Comparison of ENCODE assay signal across 11 cellular contexts in genomic region chr18:63106727-63107126, GRCh38.
A peak's percentile ranks its signal among the peaks of the same experiment; 100 is the strongest.
DNase-seq lines count a peak whose midpoint lies in the region; ATAC-seq and TF ChIP-seq lines count a peak whose summit lies in the region.
"Had no signal": no experiment of that assay in that cellular context is flagged by ENCODE, and none has a peak within 500 bp of the region (broad histone marks: within the 10 kb centered on the region; RNA-seq: fewer than 3 reads in every experiment).

No MANE protein-coding gene starts in this region.

- H3K4me1 Mint-ChIP-seq in activated naive CD4-positive, alpha-beta T cell treated with anti-CD3 and anti-CD28 coated beads, Interleukin-2, amount 10 ng/mL, durations not matched to agents 7 days and 5 days: peaks cover 51% of the 10 kb centered on the region
- peaks cover 30% of the 10 kb centered on the region for H3K4me1 Mint-ChIP-seq in stimulated activated naive CD8-positive, alpha-beta T cell treated with anti-CD3 and anti-CD28 coated beads, Interleukin-15, amount 100 ng/mL, for 72 hours
- H3K4me1 Mint-ChIP-seq in GM23338: peaks cover 13% of the 10 kb centered on the region; the same call in 2 of the 3 replicates

- peak overlapping the region; percentile 79 for H3K27ac Mint-ChIP-seq in activated naive CD4-positive, alpha-beta T cell treated with anti-CD3 and anti-CD28 coated beads, Interleukin-2, amount 10 ng/mL, durations not matched to agents 7 days and 5 days
- H3K27ac Mint-ChIP-seq in stimulated activated naive CD8-positive, alpha-beta T cell treated with anti-CD3 and anti-CD28 coated beads, Interleukin-15, amount 100 ng/mL, for 72 hours: peak overlapping the region in 1 of 2 donors; percentile 10
- no peak overlapping the region for H3K27ac Mint-ChIP-seq in GM23338

- peaks cover 18% of the 10 kb centered on the region for H3K36me3 Mint-ChIP-seq in activated naive CD4-positive, alpha-beta T cell treated with anti-CD3 and anti-CD28 coated beads, Interleukin-2, amount 10 ng/mL, durations not matched to agents 7 days and 5 days
- peaks cover 4% of the 10 kb centered on the region; the same call in 2 of the 3 replicates for H3K36me3 Mint-ChIP-seq in GM23338 (ENCODE audit: low read depth)

- H3K27me3 Mint-ChIP-seq in activated naive CD4-positive, alpha-beta T cell treated with anti-CD3 and anti-CD28 coated beads, Interleukin-2, amount 10 ng/mL, durations not matched to agents 7 days and 5 days: peaks cover 18% of the 10 kb centered on the region
- H3K27me3 Mint-ChIP-seq in stimulated activated naive CD8-positive, alpha-beta T cell treated with anti-CD3 and anti-CD28 coated beads, Interleukin-15, amount 100 ng/mL, for 72 hours: no peaks in the 10 kb centered on the region
- peaks cover 2% of the 10 kb centered on the region for H3K27me3 Mint-ChIP-seq in GM23338 (ENCODE audit: insufficient read depth, low read depth, poor library complexity)

- peak overlapping the region; percentile 56 for H3K4me3 Mint-ChIP-seq in activated naive CD4-positive, alpha-beta T cell treated with anti-CD3 and anti-CD28 coated beads, Interleukin-2, amount 10 ng/mL, durations not matched to agents 7 days and 5 days
- H3K4me3 Mint-ChIP-seq in stimulated activated naive CD8-positive, alpha-beta T cell treated with anti-CD3 and anti-CD28 coated beads, Interleukin-15, amount 100 ng/mL, for 72 hours: peak overlapping the region in 1 of 2 donors; percentile 56
- H3K4me3 Mint-ChIP-seq in GM23338: no peak overlapping the region

- no peak overlapping the region for H3K27ac ChIP-seq in GM23338 (ENCODE audit: low read depth)
- H3K27ac ChIP-seq: SJCRH30 had no signal

- H3K9me3 Mint-ChIP-seq in activated naive CD4-positive, alpha-beta T cell treated with anti-CD3 and anti-CD28 coated beads, Interleukin-2, amount 10 ng/mL, durations not matched to agents 7 days and 5 days: peaks cover 15% of the 10 kb centered on the region
- peaks cover 11 to 20% of the 10 kb centered on the region in 2 donors for H3K9me3 Mint-ChIP-seq in stimulated activated naive CD8-positive, alpha-beta T cell treated with anti-CD3 and anti-CD28 coated beads, Interleukin-15, amount 100 ng/mL, for 72 hours
- H3K9me3 Mint-ChIP-seq in GM23338: peaks cover 6% of the 10 kb centered on the region; the same call in 2 of the 3 replicates

- H2AFZ ChIP-seq in GM23338: no peak overlapping the region

- DNase-seq in activated naive CD4-positive, alpha-beta T cell treated with anti-CD3 and anti-CD28 coated beads, Interleukin-2, amount 10 ng/mL, durations not matched to agents 7 days and 5 days: no peak
- DNase-seq in activated naive CD4-positive, alpha-beta T cell treated with anti-CD3 and anti-CD28 coated beads, Interleukin-2, amount 50 U/mL, for 16 hours: no peak
- no peak for DNase-seq in stimulated activated naive CD8-positive, alpha-beta T cell treated with anti-CD3 and anti-CD28 coated beads, Interleukin-15, amount 100 ng/mL, for 72 hours
- no peak for DNase-seq in GM23338 (ENCODE audit: low spot score)
- DNase-seq in RPMI8226: no peak
- no peak for DNase-seq in stimulated activated CD4-positive, alpha-beta T cell treated with anti-CD3 and anti-CD28 coated beads, Interleukin-1b, Interleukin-23, amount 100 ng/mL, for 48 hours
- DNase-seq: NCI-H1048, nucleus accumbens, SJCRH30 had no signal

- 0 out of 2 replicates have a peak, but pooled peaks cover 7% of the 10 kb centered on the region for H3K9me2 ChIP-seq in GM23338 (ENCODE audit: insufficient read depth)

- H3K79me2 ChIP-seq in GM23338 (replicated peaks; ENCODE audit: insufficient read depth): no peaks in the 10 kb centered on the region

- no peaks in the 10 kb centered on the region for H3K27me3 ChIP-seq in GM23338 (ENCODE audit: insufficient read depth)
- H3K27me3 ChIP-seq: SJCRH30 had no signal

- no peak overlapping the region for H3K4me3 ChIP-seq in GM23338
- H3K4me3 ChIP-seq: SJCRH30 had no signal

- H3K4me1 ChIP-seq in GM23338 (ENCODE audit: insufficient read depth): no peaks in the 10 kb centered on the region
- H3K4me1 ChIP-seq: SJCRH30 had no signal

- CTCF ChIA-PET in activated naive CD4-positive, alpha-beta T cell treated with anti-CD3 and anti-CD28 coated beads, Interleukin-2, amount 10 ng/mL, durations not matched to agents 7 days and 5 days (lab: Charles Lee): interaction anchor here (0.7 kb wide), 1 partner anchor 212 kb away, joined by 3 read pairs; no protein-coding TSS in a partner anchor

- no peaks in the 10 kb centered on the region for H3K36me3 ChIP-seq in GM23338 (ENCODE audit: insufficient read depth)
- H3K36me3 ChIP-seq: SJCRH30 had no signal

- no peaks in the 10 kb centered on the region for H3F3A ChIP-seq in GM23338 (replicated peaks; ENCODE audit: low read depth)

- no peak overlapping the region for H3K4me2 ChIP-seq in GM23338

- H4K20me1 ChIP-seq in GM23338 (replicated peaks; ENCODE audit: insufficient read depth): no peaks in the 10 kb centered on the region

- ATAC-seq in HG02623 (IDR thresholded peaks at IDR 0.05; ENCODE audit: unreplicated experiment) (peak; percentile 22), HG03565 (IDR thresholded peaks at IDR 0.05; ENCODE audit: unreplicated experiment) (peak; percentile 27), GM23338 (no peak)
- peak; percentile 41 for ATAC-seq in stimulated activated naive CD8-positive, alpha-beta T cell treated with anti-CD3 and anti-CD28 coated beads, Interleukin-15, amount 100 ng/mL, for 72 hours

- no peak for TF ChIP-seq CTCF in GM23338 (conservative IDR thresholded peaks at IDR 0.05; ENCODE audit: low read depth in 2 of 2)

TF ChIP-seq in GM23338, 12 proteins besides CTCF, POLR2A, EP300 and RAD21 (continues in another document):
- TF ChIP-seq REST (IDR thresholded peaks at IDR 0.05; ENCODE audit: unreplicated experiment): no peak
- no peak for TF ChIP-seq EZH2 (IDR thresholded peaks at IDR 0.05; ENCODE audit: low read depth, unreplicated experiment)
- no peak for TF ChIP-seq ETS1 (IDR thresholded peaks at IDR 0.05)
- no peak for TF ChIP-seq NANOG (IDR thresholded peaks at IDR 0.05; ENCODE audit: borderline replicate concordance)
- no peak for TF ChIP-seq ZNF114 (CRISPR knock-in tag; IDR thresholded peaks at IDR 0.05)
- no peak for TF ChIP-seq STAT1 (IDR thresholded peaks at IDR 0.05; ENCODE audit: unreplicated experiment)
- no peak for TF ChIP-seq POLR2AphosphoS5 (IDR thresholded peaks at IDR 0.05; ENCODE audit: low read depth)
- no peak for TF ChIP-seq EZH2phosphoT487 (IDR thresholded peaks at IDR 0.05; ENCODE audit: unreplicated experiment)
- no peak for TF ChIP-seq CREB1 (CRISPR knock-in tag; IDR thresholded peaks at IDR 0.05; ENCODE audit: low read depth)
- TF ChIP-seq ZNF331 (CRISPR knock-in tag; IDR thresholded peaks at IDR 0.05; ENCODE audit: low read depth): no peak
- TF ChIP-seq JUNB (IDR thresholded peaks at IDR 0.05; ENCODE audit: unreplicated experiment): no peak
